Comparison of ENCODE assay signal across 1 cellular context in genomic region chr5:69334793-69335268, GRCh38.
A peak's percentile ranks its signal among the peaks of the same experiment; 100 is the strongest.
TF ChIP-seq lines count a peak whose summit lies in the region.

No MANE protein-coding gene starts in this region.

TF ChIP-seq in H1, 55 proteins besides CTCF, POLR2A, EP300 and RAD21 (continued from another document):
- no peak for TF ChIP-seq TCF12 (IDR thresholded peaks at IDR 0.05; ENCODE audit: low read depth, low read length)
- no peak for TF ChIP-seq SIX5 (IDR thresholded peaks at IDR 0.05; ENCODE audit: low read depth, low read length)
- TF ChIP-seq USF2 (IDR thresholded peaks at IDR 0.05; ENCODE audit: low read length): no peak
- TF ChIP-seq POU5F1 (IDR thresholded peaks at IDR 0.05; ENCODE audit: low read depth, low read length): no peak
- TF ChIP-seq NANOG (IDR thresholded peaks at IDR 0.05; ENCODE audit: insufficient read depth, low read depth, low read length, poor library complexity, severe bottlenecking): no peak
- TF ChIP-seq SAP30 (IDR thresholded peaks at IDR 0.05; ENCODE audit: insufficient read depth, insufficient replicate concordance, low read length): no peak
- TF ChIP-seq E2F6 (IDR thresholded peaks at IDR 0.05): peak; percentile 65
- TF ChIP-seq JUN (IDR thresholded peaks at IDR 0.05; ENCODE audit: low read depth, low read length): no peak
- TF ChIP-seq JUND (IDR thresholded peaks at IDR 0.05; ENCODE audit: low read length): peak; percentile 44; the same call in 1 of the 2 replicates
- TF ChIP-seq RFX5 (IDR thresholded peaks at IDR 0.05; ENCODE audit: borderline replicate concordance, low read depth, low read length): no peak
- peak; percentile 83 for TF ChIP-seq MAX (IDR thresholded peaks at IDR 0.05)
- no peak for TF ChIP-seq MAFK (IDR thresholded peaks at IDR 0.05; ENCODE audit: low read depth, low read length)
- TF ChIP-seq RBBP5 (IDR thresholded peaks at IDR 0.05; ENCODE audit: borderline replicate concordance, low read depth, low read length): no peak
- 0 out of 2 replicates have a peak, but pooled peaks have one; percentile 33 for TF ChIP-seq GABPA (IDR thresholded peaks at IDR 0.05; ENCODE audit: borderline replicate concordance, insufficient read depth, low read length)
- no peak for TF ChIP-seq BACH1 (IDR thresholded peaks at IDR 0.05; ENCODE audit: low read length)
- TF ChIP-seq CHD1 (IDR thresholded peaks at IDR 0.05; ENCODE audit: low read depth, low read length): no peak
- no peak for TF ChIP-seq HDAC6 (IDR thresholded peaks at IDR 0.05; ENCODE audit: low read depth, low read length)
- TF ChIP-seq ASH2L (IDR thresholded peaks at IDR 0.05; ENCODE audit: low read length): no peak
- TF ChIP-seq PHF8 (conservative IDR thresholded peaks at IDR 0.05; ENCODE audit: low read depth, low read length): no peak
- no peak for TF ChIP-seq SP1 (IDR thresholded peaks at IDR 0.05; ENCODE audit: low read depth, low read length)
- TF ChIP-seq CHD2 (IDR thresholded peaks at IDR 0.05; ENCODE audit: low read length): no peak
- TF ChIP-seq ATF2 (IDR thresholded peaks at IDR 0.05; ENCODE audit: low read length): no peak
- TF ChIP-seq BCL11A (IDR thresholded peaks at IDR 0.05; ENCODE audit: low read depth in 2 of 2, low read length in 2 of 2): no peak
- TF ChIP-seq ATF3 (IDR thresholded peaks at IDR 0.05; ENCODE audit: insufficient read depth, low read depth, low read length): no peak
- TF ChIP-seq NRF1 (IDR thresholded peaks at IDR 0.05; ENCODE audit: low read depth, low read length): no peak
- no peak for TF ChIP-seq KDM4A (IDR thresholded peaks at IDR 0.05; ENCODE audit: low read depth, low read length, severe bottlenecking)
- TF ChIP-seq CBX8 (IDR thresholded peaks at IDR 0.05; ENCODE audit: borderline replicate concordance, low read depth, low read length): no peak
- peak; percentile 59; the same call in 1 of the 2 replicates for TF ChIP-seq EGR1 (IDR thresholded peaks at IDR 0.05; ENCODE audit: borderline replicate concordance, low read depth, low read length)
- no peak for TF ChIP-seq TEAD4 (IDR thresholded peaks at IDR 0.05; ENCODE audit: low read depth, low read length)
- TF ChIP-seq CEBPB (IDR thresholded peaks at IDR 0.05; ENCODE audit: low read depth, low read length): no peak
- TF ChIP-seq CTBP2 (IDR thresholded peaks at IDR 0.05; ENCODE audit: borderline replicate concordance, insufficient read depth, insufficient read length, low read length): no peak
- no peak for TF ChIP-seq KDM1A (IDR thresholded peaks at IDR 0.05; ENCODE audit: borderline replicate concordance, low read length)
- 0 out of 2 replicates have a peak, but pooled peaks have one; percentile 38 for TF ChIP-seq CREB1 (IDR thresholded peaks at IDR 0.05)
- no peak for TF ChIP-seq YY1 (IDR thresholded peaks at IDR 0.05; ENCODE audit: low read depth, low read length)
- TF ChIP-seq SP2 (IDR thresholded peaks at IDR 0.05; ENCODE audit: low read length): no peak
- no peak for TF ChIP-seq CBX5 (IDR thresholded peaks at IDR 0.05; ENCODE audit: low read depth, low read length)
- TF ChIP-seq SIRT6 (IDR thresholded peaks at IDR 0.05; ENCODE audit: low read length): no peak
- TF ChIP-seq SUZ12 (IDR thresholded peaks at IDR 0.05; ENCODE audit: low read length): no peak
